In genomic region chr14:75244121-75244520, GRCh38 we compare ENCODE assay signal across 29 cellular contexts.
"Had no signal": no experiment of that assay in that cellular context is flagged by ENCODE, and none has a peak within 500 bp of the region (broad histone marks: within the 10 kb centered on the region; RNA-seq: fewer than 3 reads in every experiment).

No MANE protein-coding gene starts in this region.

- H3K27ac Mint-ChIP-seq: activated B cell treated with CpG ODN at 0.5 μM for 24 hours; activated CD4-positive, alpha-beta memory T cell treated with anti-CD3 and anti-CD28 coated beads for 36 hours; activated naive CD4-positive, alpha-beta T cell treated with anti-CD3 and anti-CD28 coated beads, Interleukin-2, amount 50 U/mL, for 72 hours; activated T-cell treated with anti-CD3 and anti-CD28 coated beads, Interleukin-2, amount 50 U/mL, for 72 hours; activated T-helper 17 cell treated with anti-CD3 and anti-CD28 coated beads, Interleukin-2, amount 50 U/mL, for 72 hours; T-helper 2 cell treated with Interferon-gamma antibody and Interleukin-4, amounts not matched to agents 5 μg/mL and 100 μg/mL, for 36 hours had no signal

- H3K4me3 ChIP-seq: adrenal gland had no signal

- H3K36me3 ChIP-seq: adrenal gland had no signal

- H3K27ac ChIP-seq: adrenal gland, VCaP had no signal

- H3K27me3 Mint-ChIP-seq: activated B cell treated with CpG ODN at 0.5 μM for 24 hours; activated T-helper 17 cell treated with anti-CD3 and anti-CD28 coated beads, Interleukin-2, amount 50 U/mL, for 72 hours had no signal

- DNase-seq: activated B cell treated with CpG ODN at 0.5 μM for 24 hours; activated CD4-positive, alpha-beta memory T cell treated with anti-CD3 and anti-CD28 coated beads for 36 hours; activated CD4-positive, alpha-beta T cell treated with anti-CD3 and anti-CD28 coated beads for 4 hours; activated CD4-positive, alpha-beta T cell treated with anti-CD3 and anti-CD28 coated beads, Interleukin-2, amount 50 U/mL, for 1 hour; activated CD4-positive, CD25-positive, alpha-beta regulatory T cell treated with anti-CD3 and anti-CD28 coated beads, Interleukin-2, amount 50 U/mL, for 72 hours; activated CD8-positive, alpha-beta memory T cell treated with anti-CD3 and anti-CD28 coated beads, Interleukin-2, amount 50 U/mL, for 4 hours; activated naive CD4-positive, alpha-beta T cell treated with Interleukin-2 at 50 U/mL for 16 hours; activated T-cell treated with anti-CD3 and anti-CD28 coated beads, Interleukin-2, amount 50 U/mL, for 72 hours; adrenal gland; anterior cingulate cortex; central memory CD4-positive, alpha-beta T cell; Karpas-422; KBM-7; NCI-H1048; NCI-H1105 treated with DMSO at 0.1 percent for 48 hours; NCI-H1436; NCI-H1694 treated with DMSO at 0.1 percent for 48 hours; NCI-H2029; NCI-H345; NCI-H524 treated with DMSO at 0.1 percent for 48 hours; SIG-M5; SW 1271 had no signal

- H3K9me3 ChIP-seq: adrenal gland had no signal

- H3K4me1 ChIP-seq: adrenal gland had no signal

- H3K4me3 Mint-ChIP-seq: activated B cell treated with CpG ODN at 0.5 μM for 24 hours; activated CD4-positive, alpha-beta memory T cell treated with anti-CD3 and anti-CD28 coated beads for 36 hours; activated T-cell treated with anti-CD3 and anti-CD28 coated beads, Interleukin-2, amount 50 U/mL, for 72 hours; activated T-helper 17 cell treated with anti-CD3 and anti-CD28 coated beads, Interleukin-2, amount 50 U/mL, for 72 hours; brain; T-helper 2 cell treated with Interferon-gamma antibody and Interleukin-4, amounts not matched to agents 5 μg/mL and 100 μg/mL, for 36 hours had no signal

- H3K36me3 Mint-ChIP-seq: activated CD4-positive, alpha-beta memory T cell treated with anti-CD3 and anti-CD28 coated beads for 36 hours; activated naive CD4-positive, alpha-beta T cell treated with anti-CD3 and anti-CD28 coated beads, Interleukin-2, amount 50 U/mL, for 72 hours; brain had no signal

- H3K27me3 ChIP-seq: adrenal gland had no signal

- ATAC-seq: activated naive CD4-positive, alpha-beta T cell treated with anti-CD3 and anti-CD28 coated beads, Interleukin-2, amount 50 U/mL, for 72 hours; activated T-cell treated with anti-CD3 and anti-CD28 coated beads, Interleukin-2, amount 50 U/mL, for 72 hours; activated T-helper 17 cell treated with anti-CD3 and anti-CD28 coated beads, Interleukin-2, amount 50 U/mL, for 72 hours; Panc1; Right ventricle myocardium inferior had no signal

- H3K9me3 Mint-ChIP-seq: activated B cell treated with CpG ODN at 0.5 μM for 24 hours; activated CD4-positive, alpha-beta memory T cell treated with anti-CD3 and anti-CD28 coated beads for 36 hours; activated naive CD4-positive, alpha-beta T cell treated with anti-CD3 and anti-CD28 coated beads, Interleukin-2, amount 50 U/mL, for 72 hours; activated T-cell treated with anti-CD3 and anti-CD28 coated beads, Interleukin-2, amount 50 U/mL, for 72 hours; activated T-helper 17 cell treated with anti-CD3 and anti-CD28 coated beads, Interleukin-2, amount 50 U/mL, for 72 hours; T-helper 2 cell treated with Interferon-gamma antibody and Interleukin-4, amounts not matched to agents 5 μg/mL and 100 μg/mL, for 36 hours had no signal
